ENCODE assay signal across 5 cellular contexts in genomic region chr10:34164029-34164428, GRCh38.
"Had no signal": no experiment of that assay in that cellular context is flagged by ENCODE, and none has a peak within 500 bp of the region (broad histone marks: within the 10 kb centered on the region; RNA-seq: fewer than 3 reads in every experiment).

No MANE protein-coding gene starts in this region.

- DNase-seq: H9, HCEC 1CT, KBM-7 had no signal

- H3K4me2 ChIP-seq: GM23338 had no signal

- H3K27ac ChIP-seq: HL-60 had no signal

- ATAC-seq: GM23338 had no signal

- H2AFZ ChIP-seq: GM23338 had no signal

- H3K4me3 ChIP-seq: GM23338 had no signal
